In genomic region chr5:177482359-177482795, GRCh38 we compare ENCODE assay signal across 1 cellular context.
TF ChIP-seq lines count a peak whose summit lies in the region.

No MANE protein-coding gene starts in this region.

TF ChIP-seq in SK-N-SH treated with all-trans-retinoic acid at 6 μM for 48 hours, 23 proteins besides CTCF, POLR2A, EP300 and RAD21:
- peak; percentile 35; the same call in 1 of the 2 replicates for TF ChIP-seq PATZ1 (CRISPR knock-in tag; IDR thresholded peaks at IDR 0.05; ENCODE audit: borderline replicate concordance)
- TF ChIP-seq TCF4 (CRISPR knock-in tag; IDR thresholded peaks at IDR 0.05; ENCODE audit: borderline replicate concordance) = no peak
